Comparison of ENCODE assay signal across 9 cellular contexts in genomic region chr13:113838711-113839201, GRCh38. TPM values are rescaled to one million over a fixed set of nuclear protein-coding genes. Genes with fewer than 3 reads are reported as not detected.
DNase-seq lines count a peak whose midpoint lies in the region; ATAC-seq and TF ChIP-seq lines count a peak whose summit lies in the region.
"Had no signal": no experiment of that assay in that cellular context is flagged by ENCODE, and none has a peak within 500 bp of the region (broad histone marks: within the 10 kb centered on the region; RNA-seq: fewer than 3 reads in every experiment).

No MANE protein-coding gene starts in this region.

- peaks cover 12 to 36% of the 10 kb centered on the region in 2 experiments for H3K36me3 ChIP-seq in SK-N-SH (replicated peaks in 1 of 2; ENCODE audit: control insufficient read depth in 1 of 2, insufficient read depth in 2 of 2, low read length in 1 of 2)
- H3K36me3 ChIP-seq in esophagus (ENCODE audit: control insufficient read depth in 2 of 2, insufficient read depth in 2 of 2, low read length in 1 of 2): peaks cover 0 to 27% of the 10 kb centered on the region in 2 donors
- peaks cover 0 to 19% of the 10 kb centered on the region in 2 donors for H3K36me3 ChIP-seq in muscle layer of duodenum (ENCODE audit: control insufficient read depth in 1 of 2, insufficient read depth in 2 of 2, low read length in 2 of 2)
- H3K36me3 ChIP-seq in uterus: no peaks in the 10 kb centered on the region
- H3K36me3 ChIP-seq in CD8-positive, alpha-beta memory T cell (ENCODE audit: insufficient read depth, low read length): no peaks in the 10 kb centered on the region

- peaks cover 34 to 52% of the 10 kb centered on the region in 2 experiments; a peak in 3 of 4 replicates for H3K4me1 ChIP-seq in SK-N-SH (ENCODE audit: control insufficient read depth in 1 of 2, insufficient read depth in 2 of 2, low read depth in 1 of 2, low read length in 1 of 2)
- peaks cover 25 to 43% of the 10 kb centered on the region in 2 donors for H3K4me1 ChIP-seq in esophagus (ENCODE audit: control insufficient read depth in 2 of 2, insufficient read depth in 2 of 2, low read length in 1 of 2)
- H3K4me1 ChIP-seq in muscle layer of duodenum (ENCODE audit: control insufficient read depth in 1 of 2, insufficient read depth in 2 of 2, low read length in 2 of 2): peaks cover 7 to 39% of the 10 kb centered on the region in 2 donors
- peaks cover 3 to 34% of the 10 kb centered on the region in 2 donors for H3K4me1 ChIP-seq in uterus
- H3K4me1 ChIP-seq in CD8-positive, alpha-beta memory T cell (ENCODE audit: insufficient read depth, low read length): peaks cover 20% of the 10 kb centered on the region

- 76% methylated on average over 4 of the region's 8 CpGs for WGBS in SK-N-SH (ENCODE audit: low lambda C conversion rate)
- 51 to 54% methylated on average over 7 to 8 of the region's 8 CpGs for WGBS in esophagus, 2 donors

- H3K27me3 Mint-ChIP-seq in CD8-positive, alpha-beta memory T cell: peaks cover 0 to 4% of the 10 kb centered on the region in 2 donors
- H3K27me3 Mint-ChIP-seq in naive thymus-derived CD8-positive, alpha-beta T cell: peaks cover 0 to 23% (median 5%) of the 10 kb centered on the region in 5 donors

- H3K9ac ChIP-seq in SK-N-SH: peak overlapping the region; percentile 88

- no peak overlapping the region for H3K4me3 Mint-ChIP-seq in CD8-positive, alpha-beta memory T cell
- no peak overlapping the region for H3K4me3 Mint-ChIP-seq in naive thymus-derived CD8-positive, alpha-beta T cell

- POLR2A ChIA-PET in SK-N-SH (lab: Yijun Ruan, JAX): interaction anchor here (1.7 kb wide), 1 partner anchor 15 kb away, joined by 7 read pairs; no protein-coding TSS in a partner anchor
- POLR2A ChIA-PET in CD8-positive, alpha-beta memory T cell (lab: Charles Lee): no interaction called here
- POLR2A ChIA-PET in naive thymus-derived CD8-positive, alpha-beta T cell (lab: Charles Lee): no interaction called here

- peaks cover 0 to 2% (median 1%) of the 10 kb centered on the region in 3 donors for H3K36me3 Mint-ChIP-seq in CD8-positive, alpha-beta memory T cell
- peaks cover 0 to 3% (median 0%) of the 10 kb centered on the region in 3 donors for H3K36me3 Mint-ChIP-seq in naive thymus-derived CD8-positive, alpha-beta T cell

- ATAC-seq in SK-N-SH treated with all-trans-retinoic acid at 6 μM for 48 hours: no peak
- ATAC-seq in naive thymus-derived CD8-positive, alpha-beta T cell: no peak

- intact Hi-C loops in uterus (cut with DNase I; ENCODE audit: low total_unique reads): no loop called here

- no peak for TF ChIP-seq EP300 in SK-N-SH (IDR thresholded peaks at IDR 0.05; ENCODE audit: borderline replicate concordance in 1 of 2, low read depth in 1 of 2, low read length in 1 of 2)

- peaks cover 15 to 23% (median 21%) of the 10 kb centered on the region in 3 donors for H3K4me1 Mint-ChIP-seq in CD8-positive, alpha-beta memory T cell
- peaks cover 10 to 34% (median 19%) of the 10 kb centered on the region in 4 donors for H3K4me1 Mint-ChIP-seq in naive thymus-derived CD8-positive, alpha-beta T cell

- H3K4me3 ChIP-seq in SK-N-SH (ENCODE audit: low read depth in 2 of 2, low read length in 1 of 2): peak overlapping the region; percentile 49 to 56
- H3K4me3 ChIP-seq in esophagus (ENCODE audit: low read depth in 1 of 2, low read length in 2 of 2): no peak overlapping the region
- H3K4me3 ChIP-seq in muscle layer of duodenum (ENCODE audit: low read depth in 1 of 2, low read length in 2 of 2): peak overlapping the region; percentile 16 to 52
- peak overlapping the region in 1 of 2 donors; percentile 2 for H3K4me3 ChIP-seq in uterus
- H3K4me3 ChIP-seq in CD8-positive, alpha-beta memory T cell (ENCODE audit: low read length): no peak overlapping the region

- no peaks in the 10 kb centered on the region for H3K9me3 ChIP-seq in SK-N-SH
- no peaks in the 10 kb centered on the region for H3K9me3 ChIP-seq in esophagus (ENCODE audit: control insufficient read depth in 2 of 2, insufficient read depth in 1 of 2, low read depth in 1 of 2, low read length in 1 of 2)
- no peaks in the 10 kb centered on the region for H3K9me3 ChIP-seq in muscle layer of duodenum (ENCODE audit: control insufficient read depth in 1 of 2, low read length in 2 of 2)
- H3K9me3 ChIP-seq in uterus: no peaks in the 10 kb centered on the region
- no peaks in the 10 kb centered on the region for H3K9me3 ChIP-seq in CD8-positive, alpha-beta memory T cell (ENCODE audit: low read length)

- CTCF ChIA-PET in SK-N-SH (lab: Yijun Ruan, JAX): interaction anchor here (1.0 to 1.1 kb wide), 3 partner anchors 18 to 23 kb away, joined by 3 to 5 read pairs (median 3); no protein-coding TSS in a partner anchor
- CTCF ChIA-PET in CD8-positive, alpha-beta memory T cell (lab: Charles Lee): no interaction called here

- peaks cover 30% of the 10 kb centered on the region for H3F3A ChIP-seq in SK-N-SH (replicated peaks; ENCODE audit: insufficient read depth)

- peak overlapping the region; percentile 86 for H3K4me2 ChIP-seq in SK-N-SH

- no peak overlapping the region for H3K27ac Mint-ChIP-seq in CD8-positive, alpha-beta memory T cell
- no peak overlapping the region for H3K27ac Mint-ChIP-seq in naive thymus-derived CD8-positive, alpha-beta T cell

- H3K27ac ChIP-seq in SK-N-SH (ENCODE audit: low read depth in 2 of 2, low read length in 1 of 2): peak overlapping the region; percentile 38 to 99
- peak overlapping the region; percentile 39 to 58 for H3K27ac ChIP-seq in esophagus (ENCODE audit: low read depth in 2 of 2, low read length in 1 of 2)
- H3K27ac ChIP-seq in muscle layer of duodenum (ENCODE audit: low read length): no peak overlapping the region
- H3K27ac ChIP-seq in uterus: peak overlapping the region; percentile 92 to 93
- H3K27ac ChIP-seq in CD8-positive, alpha-beta memory T cell (ENCODE audit: low read depth, low read length): no peak overlapping the region

- H3K27me3 ChIP-seq in SK-N-SH (ENCODE audit: insufficient read depth) (no peaks in the 10 kb centered on the region), esophagus (ENCODE audit: control insufficient read depth in 1 of 2, insufficient read depth in 2 of 2, low read length in 2 of 2) (no peaks in the 10 kb centered on the region), muscle layer of duodenum (ENCODE audit: low read depth, low read length) (no peaks in the 10 kb centered on the region), uterus (no peaks in the 10 kb centered on the region)
- H3K27me3 ChIP-seq in CD8-positive, alpha-beta memory T cell (ENCODE audit: insufficient read depth, low read length, poor library complexity, severe bottlenecking): no peaks in the 10 kb centered on the region

- no peak for TF ChIP-seq RAD21 in SK-N-SH (IDR thresholded peaks at IDR 0.05; ENCODE audit: low read length)

- DNase-seq in SK-N-SH: no peak
- DNase-seq in uterus: no peak
- no peak for DNase-seq in CD8-positive, alpha-beta memory T cell
- DNase-seq in naive thymus-derived CD8-positive, alpha-beta T cell: no peak
- DNase-seq in activated CD8-positive, alpha-beta memory T cell treated with anti-CD3 and anti-CD28 coated beads, Interleukin-2, amount 50 U/mL, for 48 hours: no peak
- DNase-seq: 8988T had no signal

- TF ChIP-seq POLR2A in uterus (IDR thresholded peaks at IDR 0.05): no peak

- H4K20me1 ChIP-seq in SK-N-SH (ENCODE audit: insufficient read depth): no peaks in the 10 kb centered on the region

- H3K79me2 ChIP-seq in SK-N-SH (ENCODE audit: insufficient read depth): peaks cover 51% of the 10 kb centered on the region

- no peak overlapping the region for H2AFZ ChIP-seq in SK-N-SH (ENCODE audit: low read depth)

- H3K9me3 Mint-ChIP-seq in CD8-positive, alpha-beta memory T cell: peaks cover 0 to 4% (median 3%) of the 10 kb centered on the region in 5 donors
- peaks cover 0 to 12% (median 0%) of the 10 kb centered on the region in 9 donors for H3K9me3 Mint-ChIP-seq in naive thymus-derived CD8-positive, alpha-beta T cell

- no peaks in the 10 kb centered on the region for H3K9me2 ChIP-seq in SK-N-SH

- no peak for TF ChIP-seq CTCF in SK-N-SH (IDR thresholded peaks at IDR 0.05)
- TF ChIP-seq CTCF in uterus (IDR thresholded peaks at IDR 0.05): no peak

TF ChIP-seq in SK-N-SH, 30 proteins besides CTCF, POLR2A, EP300 and RAD21 (continues in another document):
- TF ChIP-seq, protein P1, sequence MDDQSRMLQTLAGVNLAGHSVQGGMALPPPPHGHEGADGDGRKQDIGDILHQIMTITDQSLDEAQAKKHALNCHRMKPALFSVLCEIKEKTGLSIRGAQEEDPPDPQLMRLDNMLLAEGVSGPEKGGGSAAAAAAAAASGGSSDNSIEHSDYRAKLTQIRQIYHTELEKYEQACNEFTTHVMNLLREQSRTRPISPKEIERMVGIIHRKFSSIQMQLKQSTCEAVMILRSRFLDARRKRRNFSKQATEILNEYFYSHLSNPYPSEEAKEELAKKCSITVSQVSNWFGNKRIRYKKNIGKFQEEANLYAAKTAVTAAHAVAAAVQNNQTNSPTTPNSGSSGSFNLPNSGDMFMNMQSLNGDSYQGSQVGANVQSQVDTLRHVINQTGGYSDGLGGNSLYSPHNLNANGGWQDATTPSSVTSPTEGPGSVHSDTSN (IDR thresholded peaks at IDR 0.05): no peak
- TF ChIP-seq FOSL2 (IDR thresholded peaks at IDR 0.05; ENCODE audit: borderline replicate concordance, low read depth) (no peak), POLR2AphosphoS5 (IDR thresholded peaks at IDR 0.05; ENCODE audit: low read depth, low read length) (peak; percentile 22; the same call in 1 of the 2 replicates)

TF ChIP-seq in SK-N-SH treated with all-trans-retinoic acid at 6 μM for 48 hours, 23 proteins besides CTCF, POLR2A, EP300 and RAD21 (continues in another document):
- no peak for TF ChIP-seq PPARA (CRISPR knock-in tag; IDR thresholded peaks at IDR 0.05; ENCODE audit: borderline replicate concordance)
- no peak for TF ChIP-seq ZNF8 (CRISPR knock-in tag; IDR thresholded peaks at IDR 0.05)
- TF ChIP-seq CREB5 (CRISPR knock-in tag; IDR thresholded peaks at IDR 0.05; ENCODE audit: low read depth): no peak

RNA-seq across cellular contexts. Expression of gene GAS6, which starts 25.1 kb away (rescaled TPM):
- 380 and 406 TPM in 2 replicates for polyA plus RNA-seq in SK-N-SH (2012; rRNA removed)
- polyA plus RNA-seq in SK-N-SH (2012; cell fraction: cytosol; rRNA removed): 236 and 359 TPM in 2 replicates
- polyA plus RNA-seq in SK-N-SH (2012; cell fraction: nucleus; rRNA removed): 463 and 469 TPM in 2 replicates
- 10 to 100 TPM; 47.3 to 56.5 TPM for polyA plus RNA-seq in esophagus
- 100 to 1,000 TPM; 128 to 287 (median 199) TPM for total RNA-seq in uterus
- total RNA-seq in CD8-positive, alpha-beta memory T cell: under 1 TPM; 0.42 to 0.50 TPM
- polyA plus RNA-seq in CD8-positive, alpha-beta memory T cell: 0.47 TPM
- total RNA-seq in naive thymus-derived CD8-positive, alpha-beta T cell: 1 to 10 TPM; 2.2 to 2.4 TPM
- under 1 TPM in 2 of 3 donors, not detected in 1; 0.19 to 0.23 TPM for polyA plus RNA-seq in naive thymus-derived CD8-positive, alpha-beta T cell

Comparison
In these comparisons a context has a peak if more than half of its experiments do, and no peak if none do; other contexts are left out.
1. H3K27ac ChIP-seq: peak in SK-N-SH (2 of 2), esophagus (2 of 2) and uterus (2 of 2); none in muscle layer of duodenum (single experiment) and CD8-positive, alpha-beta memory T cell (single experiment).
2. H3K4me3 ChIP-seq: peak in SK-N-SH (2 of 2) and muscle layer of duodenum (2 of 2); none in esophagus (0 of 2) and CD8-positive, alpha-beta memory T cell (single experiment).
3. RNA of gene GAS6, which starts 25.1 kb away (polyA plus RNA-seq): 236 to 469 TPM in SK-N-SH and 47.3 to 56.5 TPM in esophagus; 0.47 TPM in CD8-positive, alpha-beta memory T cell (single experiment) and 0.19 to 0.23 TPM in naive thymus-derived CD8-positive, alpha-beta T cell; every median in the first group is over 10 times any median in the second.